Comparison of ENCODE assay signal across 2 cellular contexts in genomic region chr15:57111002-57111401, GRCh38.
TF ChIP-seq lines count a peak whose summit lies in the region.

No MANE protein-coding gene starts in this region.

TF ChIP-seq in A549, 52 proteins besides CTCF, POLR2A, EP300 and RAD21:
- no peak for TF ChIP-seq BCL3 (IDR thresholded peaks at IDR 0.05)

TF ChIP-seq in HCT116, 20 proteins besides CTCF, POLR2A, EP300 and RAD21 (continued from another document):
- TF ChIP-seq ZBTB33 (IDR thresholded peaks at IDR 0.05; ENCODE audit: extremely low read depth, insufficient replicate concordance, low read length): no peak
